27 cellular contexts compared by ENCODE assay signal in genomic region chr6:53428886-53429285, GRCh38.
"Had no signal": no experiment of that assay in that cellular context is flagged by ENCODE, and none has a peak within 500 bp of the region (broad histone marks: within the 10 kb centered on the region; RNA-seq: fewer than 3 reads in every experiment).

No MANE protein-coding gene starts in this region.

- H3K36me3 ChIP-seq: brain microvascular endothelial cell, esophagus squamous epithelium, gastroesophageal sphincter had no signal

- H3K9me3 ChIP-seq: esophagus squamous epithelium, gastroesophageal sphincter had no signal

- H3K27ac Mint-ChIP-seq: activated CD4-positive, alpha-beta memory T cell treated with anti-CD3 and anti-CD28 coated beads for 36 hours; activated CD4-positive, alpha-beta T cell treated with anti-CD3 and anti-CD28 coated beads for 36 hours; activated CD4-positive, alpha-beta T cell treated with anti-CD3 and anti-CD28 coated beads, Interleukin-2, amount 10 ng/mL, durations not matched to agents 24 days and 14 days; activated CD8-positive, alpha-beta T cell treated with anti-CD3 and anti-CD28 coated beads, Interleukin-2, amount 10 ng/mL, durations not matched to agents 7 days and 5 days; activated naive CD8-positive, alpha-beta T cell; activated T-helper 1 cell treated with anti-CD3 and anti-CD28 coated beads, Interleukin-12 subunit alpha, Interleukin-12 subunit beta, Interleukin-2, Interleukin-4 antibody, amounts not matched to agents 30 ng/mL and 10 ng/mL and 1 ng/mL, durations not matched to agents 14 hours and 24 hours and 36 hours had no signal

- H3K36me3 Mint-ChIP-seq: activated CD4-positive, alpha-beta memory T cell treated with anti-CD3 and anti-CD28 coated beads for 36 hours; activated CD8-positive, alpha-beta memory T cell treated with anti-CD3 and anti-CD28 coated beads, Interleukin-2, amount 10 ng/mL, durations not matched to agents 7 days and 5 days; activated naive CD8-positive, alpha-beta T cell had no signal

- H3K27me3 Mint-ChIP-seq: activated naive CD8-positive, alpha-beta T cell; effector memory CD8-positive, alpha-beta T cell had no signal

- H3K4me1 ChIP-seq: gastroesophageal sphincter had no signal

- H3K27me3 ChIP-seq: brain microvascular endothelial cell, esophagus squamous epithelium, gastroesophageal sphincter had no signal

- H3K4me3 ChIP-seq: esophagus squamous epithelium, gastroesophageal sphincter had no signal

- ATAC-seq: activated CD4-positive, alpha-beta T cell treated with anti-CD3 and anti-CD28 coated beads for 36 hours; activated CD8-positive, alpha-beta memory T cell treated with anti-CD3 and anti-CD28 coated beads, Interleukin-2, amount 10 ng/mL, durations not matched to agents 7 days and 5 days; activated CD8-positive, alpha-beta T cell treated with anti-CD3 and anti-CD28 coated beads, Interleukin-2, amount 10 ng/mL, durations not matched to agents 7 days and 5 days; gastroesophageal sphincter had no signal

- H3K27ac ChIP-seq: brain microvascular endothelial cell, esophagus squamous epithelium, gastroesophageal sphincter had no signal

- H3K4me3 Mint-ChIP-seq: activated CD4-positive, alpha-beta memory T cell treated with anti-CD3 and anti-CD28 coated beads for 36 hours; activated CD4-positive, alpha-beta T cell treated with anti-CD3 and anti-CD28 coated beads for 36 hours; activated CD4-positive, alpha-beta T cell treated with anti-CD3 and anti-CD28 coated beads, Interleukin-2, amount 10 ng/mL, durations not matched to agents 24 days and 14 days; activated CD8-positive, alpha-beta memory T cell treated with anti-CD3 and anti-CD28 coated beads, Interleukin-2, amount 10 ng/mL, durations not matched to agents 7 days and 5 days; activated CD8-positive, alpha-beta T cell treated with anti-CD3 and anti-CD28 coated beads, Interleukin-2, amount 10 ng/mL, durations not matched to agents 7 days and 5 days; activated naive CD8-positive, alpha-beta T cell; activated T-helper 1 cell treated with anti-CD3 and anti-CD28 coated beads, Interleukin-12 subunit alpha, Interleukin-12 subunit beta, Interleukin-2, Interleukin-4 antibody, amounts not matched to agents 30 ng/mL and 10 ng/mL and 1 ng/mL, durations not matched to agents 14 hours and 24 hours and 36 hours had no signal

- DNase-seq: activated CD4-positive, alpha-beta memory T cell treated with anti-CD3 and anti-CD28 coated beads for 36 hours; activated CD4-positive, alpha-beta T cell treated with anti-CD3 and anti-CD28 coated beads for 36 hours; activated CD4-positive, alpha-beta T cell treated with anti-CD3 and anti-CD28 coated beads, Interleukin-2, amount 10 ng/mL, durations not matched to agents 24 days and 14 days; activated CD4-positive, CD25-positive, alpha-beta regulatory T cell; activated CD4-positive, CD25-positive, alpha-beta regulatory T cell treated with anti-CD3 and anti-CD28 coated beads, Interleukin-2, amount 50 U/mL, for 72 hours; activated CD8-positive, alpha-beta memory T cell treated with anti-CD3 and anti-CD28 coated beads, Interleukin-2, amount 10 ng/mL, durations not matched to agents 7 days and 5 days; activated CD8-positive, alpha-beta memory T cell treated with anti-CD3 and anti-CD28 coated beads, Interleukin-2, amount 50 U/mL, for 4 hours; activated CD8-positive, alpha-beta T cell treated with anti-CD3 and anti-CD28 coated beads, Interleukin-2, amount 10 ng/mL, durations not matched to agents 7 days and 5 days; activated effector memory CD4-positive, alpha-beta T cell treated with Interleukin-2 at 50 U/mL for 16 hours; activated gamma-delta T cell treated with Interleukin-2 at 50 U/mL for 16 hours; activated naive CD4-positive, alpha-beta T cell treated with anti-CD3 and anti-CD28 coated beads, Interleukin-2, amount 50 U/mL, for 16 hours; activated naive CD4-positive, alpha-beta T cell treated with Interleukin-2 at 50 U/mL for 16 hours; activated T-cell treated with anti-CD3 and anti-CD28 coated beads, Interleukin-2, amount 50 U/mL, for 1 hour; activated T-cell treated with anti-CD3 and anti-CD28 coated beads, Interleukin-2, amount 50 U/mL, for 48 hours; amniotic stem cell; anterior cingulate cortex; brain microvascular endothelial cell; cortex of kidney; dermis blood vessel endothelial cell; effector CD4-positive, alpha-beta T cell; effector memory CD8-positive, alpha-beta T cell; esophagus squamous epithelium; foreskin melanocyte; T-helper 2 cell had no signal

- H3K9me3 Mint-ChIP-seq: activated CD4-positive, alpha-beta memory T cell treated with anti-CD3 and anti-CD28 coated beads for 36 hours; activated CD4-positive, alpha-beta T cell treated with anti-CD3 and anti-CD28 coated beads, Interleukin-2, amount 10 ng/mL, durations not matched to agents 24 days and 14 days; activated T-helper 1 cell treated with anti-CD3 and anti-CD28 coated beads, Interleukin-12 subunit alpha, Interleukin-12 subunit beta, Interleukin-2, Interleukin-4 antibody, amounts not matched to agents 30 ng/mL and 10 ng/mL and 1 ng/mL, durations not matched to agents 14 hours and 24 hours and 36 hours; effector memory CD8-positive, alpha-beta T cell had no signal
